8 cellular contexts compared by ENCODE assay signal in genomic region chr1:30719406-30720270, GRCh38. TPM values are rescaled to one million over a fixed set of nuclear protein-coding genes. Genes with fewer than 3 reads are reported as not detected.
A peak's percentile ranks its signal among the peaks of the same experiment; 100 is the strongest.
DNase-seq lines count a peak whose midpoint lies in the region; ATAC-seq, FAIRE-seq and TF ChIP-seq lines count a peak whose summit lies in the region.

No MANE protein-coding gene starts in this region.

- TF ChIP-seq CTCF in bronchial epithelial cell (IDR thresholded peaks at IDR 0.05; ENCODE audit: insufficient read depth, low read length, severe bottlenecking) (no peak), mucosa of descending colon (IDR thresholded peaks at IDR 0.05) (no peak), omental fat pad (IDR thresholded peaks at IDR 0.05) (no peak)

- H3K4me1 ChIP-seq in mucosa of descending colon (ENCODE audit: low read depth), result peaks cover 13% of the 10 kb centered on the region

- H3K36me3 ChIP-seq in MG63 (no peaks in the 10 kb centered on the region), bronchial epithelial cell (ENCODE audit: control insufficient read depth, insufficient read depth, low read length) (peaks cover 4% of the 10 kb centered on the region), mucosa of descending colon (ENCODE audit: low read depth) (no peaks in the 10 kb centered on the region)

- in situ Hi-C loops in G401 (cut with HindIII; ENCODE audit: low sequenced_read_pairs), result no loop called here
- in situ Hi-C loops in ACHN (cut with HindIII; ENCODE audit: low pct_ligation_motif_present, low pct_unique_long_range_greater_than_20kb, low sequenced_read_pairs), result no loop called here

- peaks cover 5% of the 10 kb centered on the region; the same call in 1 of the 2 replicates for H3K9me3 ChIP-seq in MG63
- H3K9me3 ChIP-seq in mucosa of descending colon, result peaks cover 4% of the 10 kb centered on the region

- H3K27me3 ChIP-seq in MG63, result no peaks in the 10 kb centered on the region
- H3K27me3 ChIP-seq in bronchial epithelial cell (ENCODE audit: control insufficient read depth, insufficient read depth, low read length), result no peaks in the 10 kb centered on the region

- DNase-seq in G401 (ENCODE audit: low spot score), result peak; percentile 87
- no peak for DNase-seq in MG63
- peak; percentile 35 for DNase-seq in bronchial epithelial cell (ENCODE audit: low read depth)
- DNase-seq in mucosa of descending colon, result no peak
- DNase-seq in ACHN, result no peak
- no peak for DNase-seq in omental fat pad (ENCODE audit: low spot score)
- no peak for DNase-seq in NCI-H446 treated with DMSO at 0.1 percent for 48 hours (lab: John Stamatoyannopoulos, UW)

- intact Hi-C loops in mucosa of descending colon (cut with DNase I, micrococcal nuclease), result loop anchor here (1.0 to 10.0 kb wide), 3 partner anchors 58 to 1485 kb away; partner anchors contain the start of genes MECR (in 1 of the 2) and PTPRU (in 1 of the 2)

- ATAC-seq in mucosa of descending colon (no peak), omental fat pad (ENCODE audit: low FRiP score) (no peak), GM19397 (IDR thresholded peaks at IDR 0.05; ENCODE audit: unreplicated experiment) (no peak)

- H3K4me3 ChIP-seq in MG63, result peak overlapping the region; percentile 59
- H3K4me3 ChIP-seq in bronchial epithelial cell (ENCODE audit: low read depth, low read length), result peak overlapping the region; percentile 70
- H3K4me3 ChIP-seq in mucosa of descending colon, result peak overlapping the region; percentile 19

- FAIRE-seq in bronchial epithelial cell (lab: Jason Lieb, UNC), result no peak

RNA-seq across cellular contexts. Expression of gene MATN1, which starts 3.7 kb away (rescaled TPM):
- total RNA-seq in G401 (2014; rRNA removed; shearing (Covaris generic)), result 1.2 TPM in 1 of 2 replicates, not detected in the other
- total RNA-seq in MG63 (2014; rRNA removed; shearing (Covaris generic); ENCODE audit: low replicate concordance), result not detected in 2 replicates
- total RNA-seq in bronchial epithelial cell (not detected in 2 replicates), mucosa of descending colon (under 1 TPM in 1 of 3 donors, not detected in 2; 0.22 TPM), omental fat pad (under 1 TPM in 2 of 4 donors, not detected in 2; 0.28 to 0.84 TPM)

RNA-seq across cellular contexts. Expression of gene LAPTM5, which starts 37.9 kb away (rescaled TPM):
- total RNA-seq in G401 (2014; rRNA removed; shearing (Covaris generic)), result 0.18 TPM in 1 of 2 replicates, not detected in the other
- 0.30 TPM in 1 of 2 replicates, not detected in the other for total RNA-seq in MG63 (2014; rRNA removed; shearing (Covaris generic); ENCODE audit: low replicate concordance)
- total RNA-seq in bronchial epithelial cell, result under 0.01 TPM in 2 replicates
- total RNA-seq in mucosa of descending colon, result 10 to 100 TPM; 24.1 to 71.1 (median 48.1) TPM
- total RNA-seq in omental fat pad, result 100 to 1,000 TPM in 3 of 4 donors, 10 to 100 TPM in 1; 87.4 to 327 (median 154) TPM

Comparison
In these comparisons a context has a peak if more than half of its experiments do, and no peak if none do; other contexts are left out.
1. DNase-seq: peak in G401 (single experiment) and bronchial epithelial cell (single experiment); none in MG63 (single experiment), mucosa of descending colon (0 of 3), ACHN (single experiment), omental fat pad (single experiment) and NCI-H446 treated with DMSO at 0.1 percent for 48 hours (single experiment).
2. H3K4me3 ChIP-seq: peak in every context shown above with its lines; median percentile 70 in bronchial epithelial cell; 59 in MG63; 19 in mucosa of descending colon.
3. RNA of gene LAPTM5, which starts 37.9 kb away (total RNA-seq): 87.4 to 327 TPM in omental fat pad and 24.1 to 71.1 TPM in mucosa of descending colon; 0.30 TPM in MG63, 0.18 TPM in G401 and under 0.01 TPM in bronchial epithelial cell; every median in the first group is over 10 times any median in the second.